ENCODE assay signal across 23 cellular contexts in genomic region chr3:62548806-62549205, GRCh38.
DNase-seq lines count a peak whose midpoint lies in the region; ATAC-seq and TF ChIP-seq lines count a peak whose summit lies in the region.
"Had no signal": no experiment of that assay in that cellular context is flagged by ENCODE, and none has a peak within 500 bp of the region (broad histone marks: within the 10 kb centered on the region; RNA-seq: fewer than 3 reads in every experiment).

No MANE protein-coding gene starts in this region.

- in situ Hi-C loops in mammary epithelial cell (cut with MboI; ENCODE audit: low sequenced_read_pairs in 2 of 2): no loop called here

- H4K8ac ChIP-seq in trophoblast cell (ENCODE audit: low read depth, low read length): no peak overlapping the region

- H3K4me1 ChIP-seq in mammary epithelial cell (ENCODE audit: insufficient read depth, low read length): no peaks in the 10 kb centered on the region
- H3K4me1 ChIP-seq in breast epithelium: no peaks in the 10 kb centered on the region
- peaks cover 15% of the 10 kb centered on the region for H3K4me1 ChIP-seq in RWPE2 (ENCODE audit: insufficient read depth, poor library complexity, severe bottlenecking)
- no peaks in the 10 kb centered on the region for H3K4me1 ChIP-seq in trophoblast cell (ENCODE audit: control insufficient read depth in 1 of 2, insufficient read depth in 2 of 2, low read length in 2 of 2)
- H3K4me1 ChIP-seq: A549; BLaER1 treated with 17β-estradiol and CSF1 and Interleukin-3, amounts not matched to agents 10 nM and 100 nM had no signal

- H3K36me3 ChIP-seq in mammary epithelial cell (ENCODE audit: insufficient read depth, low read length) (no peaks in the 10 kb centered on the region), breast epithelium (no peaks in the 10 kb centered on the region), RWPE2 (ENCODE audit: low read depth) (no peaks in the 10 kb centered on the region), trophoblast cell (ENCODE audit: control insufficient read depth in 1 of 2, insufficient read depth in 2 of 2, low read length in 2 of 2) (no peaks in the 10 kb centered on the region)
- H3K36me3 ChIP-seq: BLaER1 treated with 17β-estradiol and CSF1 and Interleukin-3, amounts not matched to agents 10 nM and 100 nM had no signal

- no peak for TF ChIP-seq CTCF in mammary epithelial cell (conservative IDR thresholded peaks at IDR 0.05 in 1 of 2, IDR thresholded peaks at IDR 0.05 in 1 of 2; ENCODE audit: extremely low read depth in 1 of 2, insufficient read depth in 1 of 2, low read depth in 1 of 2, low read length in 2 of 2)
- no peak for TF ChIP-seq CTCF in breast epithelium (IDR thresholded peaks at IDR 0.05)
- no peak for TF ChIP-seq CTCF in RWPE2 (IDR thresholded peaks at IDR 0.05; ENCODE audit: poor library complexity, severe bottlenecking)
- TF ChIP-seq CTCF in epithelial cell of esophagus (IDR thresholded peaks at IDR 0.05; ENCODE audit: insufficient read depth, low read depth, low read length, missing control alignments): no peak

- no peak overlapping the region for H3K4me2 ChIP-seq in mammary epithelial cell (ENCODE audit: insufficient read depth, low read depth, low read length)
- no peak overlapping the region for H3K4me2 ChIP-seq in trophoblast cell (ENCODE audit: low read length)
- H3K4me2 ChIP-seq: A549; BLaER1 treated with 17β-estradiol and CSF1 and Interleukin-3, amounts not matched to agents 10 nM and 100 nM had no signal

- no peak for TF ChIP-seq POLR2A in breast epithelium (IDR thresholded peaks at IDR 0.05)

- no peaks in the 10 kb centered on the region for H3K9me3 ChIP-seq in mammary epithelial cell (replicated peaks; ENCODE audit: insufficient read depth, low read length)
- no peaks in the 10 kb centered on the region for H3K9me3 ChIP-seq in breast epithelium
- H3K9me3 ChIP-seq in RWPE2 (ENCODE audit: severe bottlenecking): no peaks in the 10 kb centered on the region
- H3K9me3 ChIP-seq in trophoblast cell (ENCODE audit: insufficient read depth, low read depth, low read length): no peaks in the 10 kb centered on the region
- H3K9me3 ChIP-seq: A549; BLaER1 treated with 17β-estradiol and CSF1 and Interleukin-3, amounts not matched to agents 10 nM and 100 nM had no signal

- H2BK12ac ChIP-seq in trophoblast cell (ENCODE audit: low read length): no peak overlapping the region

- DNase-seq in mammary epithelial cell (peak; percentile 9), breast epithelium (ENCODE audit: low spot score in 2 of 2) (no peak), RWPE2 (ENCODE audit: low spot score) (no peak), epithelial cell of esophagus (ENCODE audit: low read depth) (peak; percentile 58), trophoblast cell (peak; percentile 52 to 83), COLO668 (lab: John Stamatoyannopoulos, UW; ENCODE audit: unreplicated experiment) (no peak), NCI-H187 treated with DMSO at 0.1 percent for 48 hours (lab: John Stamatoyannopoulos, UW) (no peak)
- DNase-seq in stimulated activated naive CD8-positive, alpha-beta T cell treated with anti-CD3 and anti-CD28 coated beads, Interleukin-15, Interleukin-2, amounts not matched to agents 100 U/mL and 50 U/mL, for 24 hours: no peak
- DNase-seq: AML-193; CD4-positive, alpha-beta T cell; CD8-positive, alpha-beta T cell; COR-L47; DMS 273 treated with DMSO at 0.1 percent for 48 hours; DMS153; DMS53; DMS79; DND-41; EL; GF-D8 had no signal

- H3K9ac ChIP-seq in mammary epithelial cell (ENCODE audit: insufficient read depth, low read length) (no peak overlapping the region), trophoblast cell (ENCODE audit: low read length) (no peak overlapping the region)
- H3K9ac ChIP-seq: BLaER1 treated with 17β-estradiol and CSF1 and Interleukin-3, amounts not matched to agents 10 nM and 100 nM had no signal

- H3K18ac ChIP-seq in trophoblast cell (ENCODE audit: low read length): no peak overlapping the region

- peaks cover 5% of the 10 kb centered on the region for H3K27me3 ChIP-seq in mammary epithelial cell (ENCODE audit: insufficient read depth, low read length)
- no peaks in the 10 kb centered on the region for H3K27me3 ChIP-seq in breast epithelium
- peaks cover 8% of the 10 kb centered on the region for H3K27me3 ChIP-seq in RWPE2 (ENCODE audit: insufficient read depth, poor library complexity, severe bottlenecking)
- no peaks in the 10 kb centered on the region for H3K27me3 ChIP-seq in trophoblast cell (ENCODE audit: insufficient read depth, low read length)
- H3K27me3 ChIP-seq: BLaER1 treated with 17β-estradiol and CSF1 and Interleukin-3, amounts not matched to agents 10 nM and 100 nM had no signal

- H4K12ac ChIP-seq in trophoblast cell (ENCODE audit: low read depth, low read length): no peak overlapping the region

- H3K79me2 ChIP-seq in mammary epithelial cell (ENCODE audit: insufficient read depth, low read length) (no peaks in the 10 kb centered on the region), trophoblast cell (ENCODE audit: control insufficient read depth, insufficient read depth, low read length, poor library complexity) (no peaks in the 10 kb centered on the region)

- dilution Hi-C loops in mammary epithelial cell (cut with HindIII; ENCODE audit: low sequenced_read_pairs): no loop called here

- no peak overlapping the region for H2BK5ac ChIP-seq in trophoblast cell (ENCODE audit: low read depth, low read length, poor library complexity)

- peak; percentile 84 for ATAC-seq in RWPE2 (ENCODE audit: low read depth)
- ATAC-seq in stimulated activated naive CD8-positive, alpha-beta T cell treated with anti-CD3 and anti-CD28 coated beads, Interleukin-15, Interleukin-2, amounts not matched to agents 100 U/mL and 50 U/mL, for 24 hours: no peak
- ATAC-seq: A549; CD8-positive, alpha-beta T cell had no signal

- WGBS in mammary epithelial cell (ENCODE audit: low coverage, missing lambda C conversion rate): 70% methylated on average over 1 of the region's 1 CpG
- WGBS in trophoblast cell (ENCODE audit: extremely low coverage, insufficient coverage, insufficient read length): no CpG with 5 or more reads among the region's 1 CpG

- no TSS peak for BruUV-seq in mammary epithelial cell (replicated peaks; lab: Mats Ljungman, UMichigan)

- H3K79me1 ChIP-seq in trophoblast cell (ENCODE audit: low read length): no peaks in the 10 kb centered on the region

- H2AFZ ChIP-seq in mammary epithelial cell (ENCODE audit: low read depth, low read length): no peak overlapping the region
- no peak overlapping the region for H2AFZ ChIP-seq in trophoblast cell (ENCODE audit: insufficient read depth, low read length, poor library complexity)

- CTCF ChIA-PET in mammary epithelial cell (lab: Charles Lee; ENCODE audit: low non-redundant PET): no interaction called here

- no peak overlapping the region for H2BK120ac ChIP-seq in trophoblast cell (ENCODE audit: insufficient read depth, low read length, poor library complexity)

- no peak overlapping the region for H3K4ac ChIP-seq in trophoblast cell (ENCODE audit: low read depth, low read length)

- intact Hi-C loops in mammary epithelial cell (cut with micrococcal nuclease) (no loop called here), breast epithelium (cut with DNase I; ENCODE audit: low total_unique reads) (no loop called here)

- H3K14ac ChIP-seq in trophoblast cell (ENCODE audit: low read length): no peak overlapping the region

- no peak overlapping the region for H4K91ac ChIP-seq in trophoblast cell (ENCODE audit: low read depth, low read length)

- H3K4me3 ChIP-seq in mammary epithelial cell (replicated peaks in 1 of 3; ENCODE audit: insufficient read depth in 1 of 3, low read depth in 2 of 3, low read length in 3 of 3) (no peak overlapping the region), breast epithelium (no peak overlapping the region), RWPE2 (ENCODE audit: severe bottlenecking) (no peak overlapping the region), epithelial cell of esophagus (ENCODE audit: low read length) (no peak overlapping the region), trophoblast cell (ENCODE audit: low read depth, low read length) (no peak overlapping the region)
- H3K4me3 ChIP-seq: A549; BLaER1 treated with 17β-estradiol and CSF1 and Interleukin-3, amounts not matched to agents 10 nM and 100 nM had no signal

- no peak overlapping the region for H3K27ac ChIP-seq in mammary epithelial cell (ENCODE audit: insufficient read depth, low read depth, low read length)
- no peak overlapping the region for H3K27ac ChIP-seq in breast epithelium
- peak overlapping the region; percentile 45 for H3K27ac ChIP-seq in RWPE2 (ENCODE audit: poor library complexity, severe bottlenecking)
- H3K27ac ChIP-seq in trophoblast cell (ENCODE audit: low read depth, low read length): no peak overlapping the region
- H3K27ac ChIP-seq: 22Rv1; A549; BLaER1 treated with 17β-estradiol and CSF1 and Interleukin-3, amounts not matched to agents 10 nM and 100 nM; C4-2B had no signal

- H3K23ac ChIP-seq in trophoblast cell (ENCODE audit: low read length): no peak overlapping the region

- no peaks in the 10 kb centered on the region for H4K20me1 ChIP-seq in mammary epithelial cell (ENCODE audit: insufficient read depth, low read length)
- H4K20me1 ChIP-seq: BLaER1 treated with 17β-estradiol and CSF1 and Interleukin-3, amounts not matched to agents 10 nM and 100 nM had no signal

- no peak overlapping the region for H2AK5ac ChIP-seq in trophoblast cell (ENCODE audit: low read length)

Comparison
In these comparisons a context has a peak if more than half of its experiments do, and no peak if none do; other contexts are left out.
1. DNase-seq: peak in mammary epithelial cell (single experiment), epithelial cell of esophagus (single experiment) and trophoblast cell (2 of 2); none in breast epithelium (0 of 2), RWPE2 (single experiment), stimulated activated naive CD8-positive, alpha-beta T cell treated with anti-CD3 and anti-CD28 coated beads, Interleukin-15, Interleukin-2, amounts not matched to agents 100 U/mL and 50 U/mL, for 24 hours (single experiment), COLO668 (single experiment) and NCI-H187 treated with DMSO at 0.1 percent for 48 hours (single experiment).